15 cellular contexts compared by ENCODE assay signal in the genomic region with DNA sequence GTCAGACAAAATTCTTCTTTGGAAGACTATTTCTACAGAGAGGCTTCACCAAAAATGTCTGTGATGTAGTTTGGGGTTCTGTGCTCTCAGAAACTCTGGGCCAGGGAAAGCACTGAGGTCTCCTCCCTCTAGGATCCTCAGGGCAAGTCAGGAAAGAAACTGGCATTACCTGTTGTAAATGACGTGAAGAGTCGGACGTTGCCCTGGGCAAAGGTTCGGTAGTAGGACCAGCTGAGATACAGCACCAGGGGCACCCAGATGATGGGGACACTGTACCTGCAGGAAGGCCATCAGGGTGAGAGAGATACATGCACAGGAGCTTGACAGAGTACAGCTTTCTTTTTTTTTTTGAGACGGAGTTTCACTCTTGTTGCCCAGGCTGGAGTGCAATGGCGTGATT. TPM values are rescaled to one million over a fixed set of nuclear protein-coding genes. Genes with fewer than 3 reads are reported as not detected.
A peak's percentile ranks its signal among the peaks of the same experiment; 100 is the strongest.
DNase-seq lines count a peak whose midpoint lies in the region; ATAC-seq and TF ChIP-seq lines count a peak whose summit lies in the region.
"Had no signal": no experiment of that assay in that cellular context is flagged by ENCODE, and none has a peak within 500 bp of the region (broad histone marks: within the 10 kb centered on the region; RNA-seq: fewer than 3 reads in every experiment).

No MANE protein-coding gene starts in this region.

- TF ChIP-seq POLR2A in Peyer's patch (IDR thresholded peaks at IDR 0.05), result peak in 1 of 2 donors; percentile 42
- TF ChIP-seq POLR2A in tibial nerve (IDR thresholded peaks at IDR 0.05), result no peak

- ATAC-seq in HG03469 (IDR thresholded peaks at IDR 0.05; ENCODE audit: unreplicated experiment), result no peak
- ATAC-seq: SK-N-SH treated with all-trans-retinoic acid at 6 μM for 48 hours had no signal

- peak overlapping the region in 3 of 4 donors; percentile 73 to 92 (median 82) for H3K27ac ChIP-seq in Peyer's patch
- peak overlapping the region; percentile 66 to 100 (median 98) for H3K27ac ChIP-seq in dorsolateral prefrontal cortex
- H3K27ac ChIP-seq in tibial nerve, result peak overlapping the region; percentile 63 to 89 (median 80)
- H3K27ac ChIP-seq: SJCRH30 had no signal

- H3K4me1 ChIP-seq in Peyer's patch (peaks cover 0 to 22% (median 3%) of the 10 kb centered on the region in 4 donors), tibial nerve (peaks cover 0 to 21% (median 12%) of the 10 kb centered on the region in 4 donors)
- H3K4me1 ChIP-seq: SJCRH30 had no signal

- H3K27me3 ChIP-seq in Peyer's patch, result no peaks in the 10 kb centered on the region
- H3K27me3 ChIP-seq in dorsolateral prefrontal cortex, result no peaks in the 10 kb centered on the region
- H3K27me3 ChIP-seq in tibial nerve, result no peaks in the 10 kb centered on the region
- H3K27me3 ChIP-seq: MG63, SJCRH30 had no signal

- TF ChIP-seq EP300 in tibial nerve (IDR thresholded peaks at IDR 0.05), result no peak

- 96 to 97% methylated on average over 6 of the region's 6 CpGs for WGBS in tibial nerve, 2 donors

- peak in 2 of 3 donors; percentile 81 to 90 for DNase-seq in Peyer's patch
- DNase-seq in dorsolateral prefrontal cortex, result no peak
- peak; percentile 48 for DNase-seq in mucosa of gallbladder (ENCODE audit: low spot score)
- no peak for DNase-seq in tibial nerve (ENCODE audit: low spot score in 2 of 2)
- DNase-seq in HK-2 (ENCODE audit: unreplicated experiment), result no peak
- DNase-seq in NCI-H128 (lab: John Stamatoyannopoulos, UW; ENCODE audit: unreplicated experiment), result no peak
- DNase-seq: Calu3, MG63, NCI-H1105 treated with DMSO at 0.1 percent for 48 hours, NCI-H2029, NCI-H526 treated with DMSO at 0.1 percent for 48 hours had no signal

- H3K9me3 ChIP-seq in Peyer's patch (peaks cover 0 to 8% (median 4%) of the 10 kb centered on the region in 4 donors), tibial nerve (peaks cover 0 to 13% (median 3%) of the 10 kb centered on the region in 4 donors)
- H3K9me3 ChIP-seq: MG63, SJCRH30 had no signal

- H3K36me3 ChIP-seq in Peyer's patch (peaks cover 0 to 5% (median 0%) of the 10 kb centered on the region in 3 donors), tibial nerve (peaks cover 0 to 9% (median 0%) of the 10 kb centered on the region in 3 donors)
- H3K36me3 ChIP-seq: MG63, SJCRH30 had no signal

- TF ChIP-seq CTCF in Peyer's patch (IDR thresholded peaks at IDR 0.05), result no peak
- TF ChIP-seq CTCF in dorsolateral prefrontal cortex (IDR thresholded peaks at IDR 0.05 in 54 of 56, conservative IDR thresholded peaks at IDR 0.05 in 2 of 56; ENCODE audit: low read depth in 1 of 56, partially characterized antibody in 56 of 56), result no peak
- TF ChIP-seq CTCF in tibial nerve (IDR thresholded peaks at IDR 0.05), result no peak

- H3K4me3 ChIP-seq in Peyer's patch, result no peak overlapping the region
- peak overlapping the region in 1 of 59 donors; percentile 6 for H3K4me3 ChIP-seq in dorsolateral prefrontal cortex
- H3K4me3 ChIP-seq in tibial nerve, result no peak overlapping the region
- H3K4me3 ChIP-seq: GM23338, MG63, SJCRH30 had no signal

- intact Hi-C loops in dorsolateral prefrontal cortex (cut with DNase I), result loop anchor here in 1 of 2 donors (1.0 kb wide), 1 partner anchor 48 kb away; the partner anchor contains the start of gene FA2H

RNA-seq across cellular contexts. Expression of gene MLKL, which starts 25.4 kb away (rescaled TPM):
- total RNA-seq in Peyer's patch (10 to 100 TPM; 13.7 to 78.4 (median 22.5) TPM), dorsolateral prefrontal cortex (10 to 100 TPM in 13 of 120 experiments, 1 to 10 TPM in 107; 1.3 to 18.4 (median 4.9) TPM), mucosa of gallbladder (12.8 TPM), tibial nerve (10 to 100 TPM in 2 of 4 donors, 1 to 10 TPM in 2; 4.8 to 22.8 (median 10.2) TPM)
- total RNA-seq: SJCRH30 had no signal

RNA-seq across cellular contexts. Expression of gene FA2H, which starts 48.6 kb away (rescaled TPM):
- total RNA-seq in Peyer's patch (10 to 100 TPM in 3 of 4 donors, 1 to 10 TPM in 1; 6.6 to 36.9 (median 24.7) TPM), dorsolateral prefrontal cortex (100 to 1,000 TPM in 11 of 120 experiments, 10 to 100 TPM in 106, 1 to 10 TPM in 3; 7.4 to 185 (median 44.7) TPM), mucosa of gallbladder (82.2 TPM), tibial nerve (10 to 100 TPM; 11.9 to 31.6 (median 21.6) TPM)
- total RNA-seq: SJCRH30 had no signal

RNA-seq across cellular contexts. Expression of gene RFWD3, which starts 59.4 kb away (rescaled TPM):
- total RNA-seq in Peyer's patch (10 to 100 TPM; 13.7 to 33.8 (median 23.8) TPM), dorsolateral prefrontal cortex (10 to 100 TPM in 114 of 120 experiments, 1 to 10 TPM in 6; 8.3 to 26.1 (median 14.4) TPM), mucosa of gallbladder (22.6 TPM), tibial nerve (10 to 100 TPM; 13.5 to 32.8 (median 21.0) TPM)

Comparison
In these comparisons a context has a peak if more than half of its experiments do, and no peak if none do; other contexts are left out.
1. DNase-seq: peak in Peyer's patch (2 of 3) and mucosa of gallbladder (single experiment); none in dorsolateral prefrontal cortex (0 of 10), tibial nerve (0 of 2), HK-2 (single experiment) and NCI-H128 (single experiment).
2. Peak in every context shown above with its lines, with median percentiles within 50 percentile points of each other: H3K27ac ChIP-seq.